34 cellular contexts compared by ENCODE assay signal in genomic region chr17:45967378-45967777, GRCh38. TPM values are rescaled to one million over a fixed set of nuclear protein-coding genes. Genes with fewer than 3 reads are reported as not detected.
"Had no signal": no experiment of that assay in that cellular context is flagged by ENCODE, and none has a peak within 500 bp of the region (broad histone marks: within the 10 kb centered on the region; RNA-seq: fewer than 3 reads in every experiment).

No MANE protein-coding gene starts in this region.

- H3K9me3 Mint-ChIP-seq: activated B cell treated with CpG ODN at 0.5 μM for 24 hours; activated naive CD4-positive, alpha-beta T cell treated with anti-CD3 and anti-CD28 coated beads, Interleukin-2, amount 50 U/mL, for 24 hours; activated naive CD8-positive, alpha-beta T cell treated with anti-CD3 and anti-CD28 coated beads for 36 hours; dendritic cell treated with granulocyte-macrophage colony-stimulating factor and Interleukin-4, amounts not matched to agents 40 ng/mL and 50 ng/mL, for 4 days; T-helper 2 cell treated with Interferon-gamma antibody and Interleukin-4, amounts not matched to agents 5 μg/mL and 100 μg/mL, for 36 hours had no signal

- H3K27ac ChIP-seq: adrenal gland, ascending aorta, brain microvascular endothelial cell, coronary artery, heart left ventricle, WERI-Rb-1 had no signal

- H3K36me3 Mint-ChIP-seq: activated naive CD4-positive, alpha-beta T cell treated with anti-CD3 and anti-CD28 coated beads, Interleukin-2, amount 50 U/mL, for 24 hours; activated naive CD8-positive, alpha-beta T cell treated with anti-CD3 and anti-CD28 coated beads for 36 hours had no signal

- ATAC-seq: activated CD4-positive, CD25-positive, alpha-beta regulatory T cell treated with anti-CD3 and anti-CD28 coated beads, Interleukin-2, amount 50 U/mL, for 24 hours; activated CD8-positive, alpha-beta T cell treated with anti-CD3 and anti-CD28 coated beads for 36 hours; activated naive CD8-positive, alpha-beta T cell treated with anti-CD3 and anti-CD28 coated beads, Interleukin-2, amount 50 U/mL, for 24 hours; activated T-cell treated with anti-CD3 and anti-CD28 coated beads, Interleukin-2, amount 50 U/mL, for 4 hours; activated T-helper 17 cell treated with anti-CD3 and anti-CD28 coated beads, Interleukin-2, amount 50 U/mL, for 72 hours; effector memory CD8-positive, alpha-beta T cell; heart left ventricle; T-helper 17 cell had no signal

- H3K27me3 ChIP-seq: adrenal gland, ascending aorta, heart left ventricle had no signal

- H3K36me3 ChIP-seq: adrenal gland, ascending aorta, brain microvascular endothelial cell, WERI-Rb-1 had no signal

- H3K4me1 ChIP-seq: adrenal gland, ascending aorta, heart left ventricle had no signal

- H3K4me1 Mint-ChIP-seq: activated B cell treated with CpG ODN at 0.5 μM for 24 hours; activated naive CD4-positive, alpha-beta T cell treated with anti-CD3 and anti-CD28 coated beads, Interleukin-2, amount 50 U/mL, for 24 hours; activated naive CD8-positive, alpha-beta T cell treated with anti-CD3 and anti-CD28 coated beads for 36 hours; activated naive CD8-positive, alpha-beta T cell treated with anti-CD3 and anti-CD28 coated beads, Interleukin-2, amount 50 U/mL, for 24 hours; activated T-helper 17 cell treated with anti-CD3 and anti-CD28 coated beads, Interleukin-2, amount 50 U/mL, for 72 hours; T-helper 17 cell had no signal

- H3K4me3 Mint-ChIP-seq: activated B cell treated with CpG ODN at 0.5 μM for 24 hours; activated CD8-positive, alpha-beta T cell treated with anti-CD3 and anti-CD28 coated beads for 36 hours; activated naive CD4-positive, alpha-beta T cell treated with anti-CD3 and anti-CD28 coated beads, Interleukin-2, amount 50 U/mL, for 24 hours; activated naive CD8-positive, alpha-beta T cell treated with anti-CD3 and anti-CD28 coated beads for 36 hours; activated naive CD8-positive, alpha-beta T cell treated with anti-CD3 and anti-CD28 coated beads, Interleukin-2, amount 50 U/mL, for 24 hours; activated T-cell treated with anti-CD3 and anti-CD28 coated beads, Interleukin-2, amount 50 U/mL, for 4 hours; activated T-helper 17 cell treated with anti-CD3 and anti-CD28 coated beads, Interleukin-2, amount 50 U/mL, for 72 hours; dendritic cell treated with granulocyte-macrophage colony-stimulating factor and Interleukin-4, amounts not matched to agents 40 ng/mL and 50 ng/mL, for 4 days; effector memory CD8-positive, alpha-beta T cell; T-helper 17 cell; T-helper 2 cell treated with Interferon-gamma antibody and Interleukin-4, amounts not matched to agents 5 μg/mL and 100 μg/mL, for 36 hours had no signal

- DNase-seq: activated B cell treated with CpG ODN at 0.5 μM for 24 hours; activated CD4-positive, alpha-beta T cell treated with anti-CD3 and anti-CD28 coated beads for 48 hours; activated CD4-positive, alpha-beta T cell treated with anti-CD3 and anti-CD28 coated beads, Interleukin-2, amount 50 U/mL, for 1 hour; activated CD4-positive, alpha-beta T cell treated with anti-CD3 and anti-CD28 coated beads, Interleukin-2, amount 50 U/mL, for 48 hours; activated CD8-positive, alpha-beta memory T cell treated with anti-CD3 and anti-CD28 coated beads for 24 hours; activated CD8-positive, alpha-beta T cell treated with anti-CD3 and anti-CD28 coated beads for 36 hours; activated effector memory CD4-positive, alpha-beta T cell treated with Interleukin-2 at 50 U/mL for 16 hours; activated gamma-delta T cell treated with Interleukin-2 at 50 U/mL for 16 hours; activated naive CD4-positive, alpha-beta T cell treated with Interleukin-2 at 50 U/mL for 16 hours; activated naive CD8-positive, alpha-beta T cell treated with anti-CD3 and anti-CD28 coated beads for 36 hours; activated naive CD8-positive, alpha-beta T cell treated with anti-CD3 and anti-CD28 coated beads, Interleukin-2, amount 50 U/mL, for 24 hours; activated T-cell treated with anti-CD3 and anti-CD28 coated beads, Interleukin-2, amount 50 U/mL, for 4 hours; adrenal gland; amygdala; brain microvascular endothelial cell; caudate nucleus; effector CD4-positive, alpha-beta T cell; effector memory CD8-positive, alpha-beta T cell; erythroblast; foreskin fibroblast; glutamatergic neuron; heart left ventricle; T-helper 1 cell; T-helper 17 cell; T1000; WERI-Rb-1 had no signal

- H3K4me3 ChIP-seq: adrenal gland, ascending aorta, coronary artery, heart left ventricle had no signal

- FAIRE-seq: frontal cortex had no signal

- H3K27ac Mint-ChIP-seq: activated B cell treated with CpG ODN at 0.5 μM for 24 hours; activated CD8-positive, alpha-beta T cell treated with anti-CD3 and anti-CD28 coated beads for 36 hours; activated naive CD4-positive, alpha-beta T cell treated with anti-CD3 and anti-CD28 coated beads, Interleukin-2, amount 50 U/mL, for 24 hours; activated naive CD8-positive, alpha-beta T cell treated with anti-CD3 and anti-CD28 coated beads for 36 hours; activated naive CD8-positive, alpha-beta T cell treated with anti-CD3 and anti-CD28 coated beads, Interleukin-2, amount 50 U/mL, for 24 hours; activated T-helper 17 cell treated with anti-CD3 and anti-CD28 coated beads, Interleukin-2, amount 50 U/mL, for 72 hours; dendritic cell treated with granulocyte-macrophage colony-stimulating factor and Interleukin-4, amounts not matched to agents 40 ng/mL and 50 ng/mL, for 4 days; effector memory CD8-positive, alpha-beta T cell; T-helper 17 cell; T-helper 2 cell treated with Interferon-gamma antibody and Interleukin-4, amounts not matched to agents 5 μg/mL and 100 μg/mL, for 36 hours had no signal

- H3K9me3 ChIP-seq: adrenal gland, ascending aorta had no signal

RNA-seq across cellular contexts. Expression of gene STH, which starts 31.7 kb away (rescaled TPM):
- total RNA-seq: activated B cell treated with CpG ODN at 0.5 μM for 24 hours; activated CD8-positive, alpha-beta T cell treated with anti-CD3 and anti-CD28 coated beads for 36 hours; activated naive CD8-positive, alpha-beta T cell treated with anti-CD3 and anti-CD28 coated beads for 36 hours; activated T-cell treated with anti-CD3 and anti-CD28 coated beads, Interleukin-2, amount 50 U/mL, for 4 hours; activated T-helper 17 cell treated with anti-CD3 and anti-CD28 coated beads, Interleukin-2, amount 50 U/mL, for 72 hours; adrenal gland; ascending aorta; T-helper 17 cell had no signal
